Comparison of ENCODE assay signal across 25 cellular contexts in genomic region chr1:208535518-208535917, GRCh38.
"Had no signal": no experiment of that assay in that cellular context is flagged by ENCODE, and none has a peak within 500 bp of the region (broad histone marks: within the 10 kb centered on the region; RNA-seq: fewer than 3 reads in every experiment).

No MANE protein-coding gene starts in this region.

- H3K4me1 Mint-ChIP-seq: activated CD8-positive, alpha-beta memory T cell treated with anti-CD3 and anti-CD28 coated beads, Interleukin-2, amount 10 ng/mL, durations not matched to agents 7 days and 5 days; activated T-helper 17 cell treated with anti-CD3 and anti-CD28 coated beads, Interleukin-2, amount 50 U/mL, for 72 hours had no signal

- DNase-seq: activated CD4-positive, alpha-beta T cell treated with anti-CD3 and anti-CD28 coated beads for 48 hours; activated CD4-positive, alpha-beta T cell treated with anti-CD3 and anti-CD28 coated beads, Interleukin-2, amount 50 U/mL, for 4 hours; activated CD8-positive, alpha-beta memory T cell treated with anti-CD3 and anti-CD28 coated beads, Interleukin-2, amount 10 ng/mL, durations not matched to agents 7 days and 5 days; activated gamma-delta T cell; activated naive CD4-positive, alpha-beta T cell treated with anti-CD3 and anti-CD28 coated beads for 36 hours; activated T-cell treated with anti-CD3 and anti-CD28 coated beads, Interleukin-2, amount 50 U/mL, for 24 hours; amygdala; brain microvascular endothelial cell; cerebellar nuclear complex; Kasumi-1; KBM-7; NCI-H1930; NCI-H446; NCI-H526; NCI-H774; PC-3; SHP77; SW 1271 had no signal

- ATAC-seq: activated CD4-positive, CD25-positive, alpha-beta regulatory T cell treated with anti-CD3 and anti-CD28 coated beads, Interleukin-2, amount 50 U/mL, for 24 hours; activated CD8-positive, alpha-beta memory T cell treated with anti-CD3 and anti-CD28 coated beads, Interleukin-2, amount 10 ng/mL, durations not matched to agents 7 days and 5 days; activated T-helper 17 cell treated with anti-CD3 and anti-CD28 coated beads, Interleukin-2, amount 50 U/mL, for 72 hours; PC-3 had no signal

- H3K27ac Mint-ChIP-seq: activated CD8-positive, alpha-beta memory T cell treated with anti-CD3 and anti-CD28 coated beads, Interleukin-2, amount 10 ng/mL, durations not matched to agents 7 days and 5 days; activated naive CD4-positive, alpha-beta T cell treated with anti-CD3 and anti-CD28 coated beads for 36 hours; activated naive CD8-positive, alpha-beta T cell; activated T-cell treated with anti-CD3 and anti-CD28 coated beads, Interleukin-2, amount 50 U/mL, for 24 hours; activated T-helper 17 cell treated with anti-CD3 and anti-CD28 coated beads, Interleukin-2, amount 50 U/mL, for 72 hours; T-helper 2 cell treated with Interferon-gamma antibody and Interleukin-4, amounts not matched to agents 5 μg/mL and 100 μg/mL, for 36 hours had no signal

- H3K9me3 ChIP-seq: SJSA1 had no signal

- H3K27me3 ChIP-seq: brain microvascular endothelial cell, cardiac muscle cell, SJSA1 had no signal

- H3K27me3 Mint-ChIP-seq: activated T-cell treated with anti-CD3 and anti-CD28 coated beads, Interleukin-2, amount 50 U/mL, for 24 hours had no signal

- H3K9me3 Mint-ChIP-seq: activated naive CD4-positive, alpha-beta T cell treated with anti-CD3 and anti-CD28 coated beads for 36 hours; activated T-cell treated with anti-CD3 and anti-CD28 coated beads, Interleukin-2, amount 50 U/mL, for 24 hours; activated T-helper 17 cell treated with anti-CD3 and anti-CD28 coated beads, Interleukin-2, amount 50 U/mL, for 72 hours; T-helper 2 cell treated with Interferon-gamma antibody and Interleukin-4, amounts not matched to agents 5 μg/mL and 100 μg/mL, for 36 hours had no signal

- H3K4me3 Mint-ChIP-seq: activated CD8-positive, alpha-beta memory T cell treated with anti-CD3 and anti-CD28 coated beads, Interleukin-2, amount 10 ng/mL, durations not matched to agents 7 days and 5 days; activated naive CD4-positive, alpha-beta T cell treated with anti-CD3 and anti-CD28 coated beads for 36 hours; activated naive CD8-positive, alpha-beta T cell; activated T-cell treated with anti-CD3 and anti-CD28 coated beads, Interleukin-2, amount 50 U/mL, for 24 hours; activated T-helper 17 cell treated with anti-CD3 and anti-CD28 coated beads, Interleukin-2, amount 50 U/mL, for 72 hours; T-helper 2 cell treated with Interferon-gamma antibody and Interleukin-4, amounts not matched to agents 5 μg/mL and 100 μg/mL, for 36 hours had no signal

- H3K4me3 ChIP-seq: cardiac muscle cell, SJSA1 had no signal

- H3K36me3 ChIP-seq: brain microvascular endothelial cell, cardiac muscle cell, SJSA1 had no signal

- H3K27ac ChIP-seq: brain microvascular endothelial cell, cardiac muscle cell, SJSA1 had no signal

- FAIRE-seq: RCC 7860 had no signal

- H3K36me3 Mint-ChIP-seq: activated CD8-positive, alpha-beta memory T cell treated with anti-CD3 and anti-CD28 coated beads, Interleukin-2, amount 10 ng/mL, durations not matched to agents 7 days and 5 days; activated naive CD8-positive, alpha-beta T cell had no signal
